ENCODE assay signal across 1 cellular context in genomic region chr16:75432828-75433731, GRCh38.
TF ChIP-seq lines count a peak whose summit lies in the region.

TSS of gene CFDP1 (minus strand) at chr16:75433503. CDS start at chr16:75433352, 151 bp downstream.

TF ChIP-seq in K562, 482 proteins besides CTCF, POLR2A, EP300 and RAD21 (continued from another document and continues in another):
- TF ChIP-seq UBTF (IDR thresholded peaks at IDR 0.05; ENCODE audit: borderline replicate concordance in 1 of 2, low read depth in 2 of 2, low read length in 2 of 2) = peak in 1 of 2 experiments; percentile 41; a peak in 1 of 4 replicates
- TF ChIP-seq ZNF644 (tag; IDR thresholded peaks at IDR 0.05; ENCODE audit: low read depth) = no peak
- TF ChIP-seq VEZF1 (CRISPR knock-in tag; IDR thresholded peaks at IDR 0.05) = peak; percentile 60
- no peak for TF ChIP-seq HMG20B (CRISPR knock-in tag; IDR thresholded peaks at IDR 0.05)
- no peak for TF ChIP-seq CHCHD3 (CRISPR knock-in tag; IDR thresholded peaks at IDR 0.05)
- no peak for TF ChIP-seq ASH1L (IDR thresholded peaks at IDR 0.05; ENCODE audit: borderline replicate concordance, low read depth, partially characterized antibody)
- TF ChIP-seq PHF8 (IDR thresholded peaks at IDR 0.05; ENCODE audit: borderline replicate concordance, low read length) = peak; percentile 66; the same call in 1 of the 2 replicates
- peak; percentile 66; the same call in 1 of the 2 replicates for TF ChIP-seq CBX1 (IDR thresholded peaks at IDR 0.05; ENCODE audit: low read depth)
- TF ChIP-seq CHAMP1 (IDR thresholded peaks at IDR 0.05) = no peak
- peak in 1 of 2 experiments; percentile 83; a peak in 1 of 4 replicates for TF ChIP-seq TEAD1 (CRISPR knock-in tag; IDR thresholded peaks at IDR 0.05)
- peak; percentile 94 for TF ChIP-seq GABPB1 (CRISPR knock-in tag; IDR thresholded peaks at IDR 0.05)
- TF ChIP-seq NR2C1 (IDR thresholded peaks at IDR 0.05) = 0 out of 2 replicates have a peak, but pooled peaks have one; percentile 23
- peak; percentile 70 for TF ChIP-seq NR2C1 (tag; IDR thresholded peaks at IDR 0.05)
- TF ChIP-seq CCAR2 (IDR thresholded peaks at IDR 0.05; ENCODE audit: low read depth, low read length) = no peak
- TF ChIP-seq ZBTB9 (CRISPR knock-in tag; IDR thresholded peaks at IDR 0.05) = peak; percentile 76; the same call in 1 of the 2 replicates
- TF ChIP-seq JUND (IDR thresholded peaks at IDR 0.05; ENCODE audit: borderline replicate concordance, low read depth, low read length) = peak; percentile 27; the same call in 1 of the 2 replicates
- TF ChIP-seq JUND (tag; IDR thresholded peaks at IDR 0.05; ENCODE audit: borderline replicate concordance, low read depth, low read length) = no peak
- peak; percentile 68 for TF ChIP-seq ZNF592 (IDR thresholded peaks at IDR 0.05)
- no peak for TF ChIP-seq NR0B1 (IDR thresholded peaks at IDR 0.05; ENCODE audit: partially characterized antibody)
- no peak for TF ChIP-seq XRCC3 (IDR thresholded peaks at IDR 0.05)
- TF ChIP-seq ZNF263 (CRISPR knock-in tag; IDR thresholded peaks at IDR 0.05; ENCODE audit: borderline replicate concordance) = peak; percentile 47
- TF ChIP-seq CREBBP (IDR thresholded peaks at IDR 0.05; ENCODE audit: low read depth, low read length) = no peak
- TF ChIP-seq HCFC1 (IDR thresholded peaks at IDR 0.05; ENCODE audit: low read depth, low read length) = peak; percentile 93
- TF ChIP-seq TRIM28 (IDR thresholded peaks at IDR 0.05) = no peak
- TF ChIP-seq NBN (IDR thresholded peaks at IDR 0.05; ENCODE audit: low read depth) = peak; percentile 67; the same call in 1 of the 2 replicates
- no peak for TF ChIP-seq ZNF431 (CRISPR knock-in tag; IDR thresholded peaks at IDR 0.05)
- no peak for TF ChIP-seq IRF9 (tag; IDR thresholded peaks at IDR 0.05)
- no peak for TF ChIP-seq SNAPC5 (CRISPR knock-in tag; IDR thresholded peaks at IDR 0.05)
- TF ChIP-seq POLR2B (IDR thresholded peaks at IDR 0.05; ENCODE audit: low read depth, partially characterized antibody) = peak; percentile 32
- no peak for TF ChIP-seq ZNF184 (CRISPR knock-in tag; IDR thresholded peaks at IDR 0.05)
- TF ChIP-seq ZBTB7A (IDR thresholded peaks at IDR 0.05; ENCODE audit: borderline replicate concordance, control insufficient read depth, low read depth, low read length) = peak; percentile 53
- no peak for TF ChIP-seq ZNF695 (CRISPR knock-in tag; IDR thresholded peaks at IDR 0.05)
- no peak for TF ChIP-seq PTRF (tag; IDR thresholded peaks at IDR 0.05)
- no peak for TF ChIP-seq TARDBP (IDR thresholded peaks at IDR 0.05)
- peak in 1 of 3 experiments; percentile 88; a peak in 2 of 6 replicates for TF ChIP-seq ZBTB11 (CRISPR knock-in tag; IDR thresholded peaks at IDR 0.05)
- TF ChIP-seq PRDM10 (IDR thresholded peaks at IDR 0.05; ENCODE audit: partially characterized antibody) = peak; percentile 84
